In the genomic region with DNA sequence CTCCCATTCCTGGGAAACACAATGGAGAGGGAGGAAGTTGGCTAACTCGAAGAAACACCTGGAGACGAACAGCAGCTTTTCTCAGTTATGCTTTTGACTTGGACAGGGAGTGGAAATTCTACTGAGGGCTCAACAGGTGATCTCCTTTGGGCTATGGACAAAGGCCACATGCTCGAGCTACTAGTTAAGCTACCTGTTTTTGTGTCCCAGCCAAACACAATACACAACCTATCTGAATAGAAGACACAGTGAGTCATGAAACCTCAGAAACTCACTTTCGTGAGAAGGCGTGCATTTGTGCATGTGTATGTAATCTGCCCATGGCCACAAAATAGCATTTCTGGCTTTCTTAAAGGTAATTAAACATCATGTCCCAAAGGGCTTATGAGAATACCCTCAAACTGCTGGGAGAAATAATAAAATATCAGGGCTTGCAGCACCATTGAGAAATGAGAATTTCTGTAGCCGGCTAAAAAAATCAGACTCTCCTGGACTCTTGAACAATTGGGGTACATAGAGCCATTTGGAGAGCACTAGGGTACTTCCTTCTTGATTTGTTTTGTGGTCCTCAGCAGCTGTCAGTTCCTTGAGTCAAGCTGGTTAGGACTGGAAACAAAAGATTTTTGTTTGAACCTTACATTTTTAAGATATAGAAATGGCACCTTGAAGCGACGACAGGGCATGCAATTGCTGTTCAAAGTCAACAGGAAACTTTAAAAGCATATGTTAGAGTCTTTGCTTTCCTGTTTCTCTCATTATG, we compare ENCODE assay signal across 16 cellular contexts.
DNase-seq lines count a peak whose midpoint lies in the region; ATAC-seq and TF ChIP-seq lines count a peak whose summit lies in the region.
"Had no signal": no experiment of that assay in that cellular context is flagged by ENCODE, and none has a peak within 500 bp of the region (broad histone marks: within the 10 kb centered on the region; RNA-seq: fewer than 3 reads in every experiment).

No MANE protein-coding gene starts in this region.

- H3K36me3 Mint-ChIP-seq in osteocyte (ENCODE audit: unreplicated experiment), result no peaks in the 10 kb centered on the region
- H3K36me3 Mint-ChIP-seq: activated naive CD8-positive, alpha-beta T cell had no signal

- TF ChIP-seq CTCF in GM10266 (IDR thresholded peaks at IDR 0.05; ENCODE audit: control insufficient read depth, insufficient read depth, low read depth, missing control alignments) (no peak), osteocyte (IDR thresholded peaks at IDR 0.05) (no peak)

- H3K9me3 Mint-ChIP-seq in osteocyte (ENCODE audit: unreplicated experiment), result no peaks in the 10 kb centered on the region
- H3K9me3 Mint-ChIP-seq: activated CD4-positive, alpha-beta T cell treated with anti-CD3 and anti-CD28 coated beads, Interleukin-2, amount 10 ng/mL, durations not matched to agents 7 days and 5 days had no signal

- DNase-seq in EL (peak; percentile 33), HPDE6-E6E7 (ENCODE audit: extremely low spot score) (peak; percentile 32), amniotic epithelial cell (ENCODE audit: low read depth) (peak; percentile 42), foreskin melanocyte (peak; percentile 6), GM10266 (ENCODE audit: extremely low spot score) (no peak), hypothalamus (lab: John Stamatoyannopoulos, UW) (no peak), osteocyte (ENCODE audit: extremely low spot score, unreplicated experiment) (no peak)
- DNase-seq: activated CD4-positive, alpha-beta T cell treated with anti-CD3 and anti-CD28 coated beads, Interleukin-2, amount 10 ng/mL, durations not matched to agents 7 days and 5 days; COR-L47; effector CD8-positive, alpha-beta T cell; NCI-H1694; NCI-H226; ovary; stimulated activated CD4-positive, alpha-beta T cell treated with anti-CD3 and anti-CD28 coated beads, Interleukin-2, amount 100 ng/mL, for 48 hours had no signal

- no peak for ATAC-seq in HG02870 (IDR thresholded peaks at IDR 0.05; ENCODE audit: unreplicated experiment)

- no peak overlapping the region for H3K4me3 Mint-ChIP-seq in osteocyte (ENCODE audit: unreplicated experiment)
- H3K4me3 Mint-ChIP-seq: activated CD4-positive, alpha-beta T cell treated with anti-CD3 and anti-CD28 coated beads, Interleukin-2, amount 10 ng/mL, durations not matched to agents 7 days and 5 days; activated naive CD8-positive, alpha-beta T cell had no signal

- peaks cover 2% of the 10 kb centered on the region for H3K27me3 Mint-ChIP-seq in osteocyte (ENCODE audit: unreplicated experiment)
- H3K27me3 Mint-ChIP-seq: activated CD4-positive, alpha-beta T cell treated with anti-CD3 and anti-CD28 coated beads, Interleukin-2, amount 10 ng/mL, durations not matched to agents 7 days and 5 days had no signal

- H3K27ac Mint-ChIP-seq in osteocyte (ENCODE audit: unreplicated experiment), result no peak overlapping the region
- H3K27ac Mint-ChIP-seq: activated CD4-positive, alpha-beta T cell treated with anti-CD3 and anti-CD28 coated beads, Interleukin-2, amount 10 ng/mL, durations not matched to agents 7 days and 5 days; activated naive CD8-positive, alpha-beta T cell had no signal

- H3K4me1 Mint-ChIP-seq in osteocyte (ENCODE audit: unreplicated experiment), result no peaks in the 10 kb centered on the region
- H3K4me1 Mint-ChIP-seq: activated CD4-positive, alpha-beta T cell treated with anti-CD3 and anti-CD28 coated beads, Interleukin-2, amount 10 ng/mL, durations not matched to agents 7 days and 5 days had no signal

Comparison
In these comparisons a context has a peak if more than half of its experiments do, and no peak if none do; other contexts are left out.
1. DNase-seq: peak in EL (single experiment), HPDE6-E6E7 (single experiment), amniotic epithelial cell (single experiment) and foreskin melanocyte (single experiment); none in GM10266 (single experiment), hypothalamus (0 of 51) and osteocyte (single experiment).